Comparison of ENCODE assay signal across 1 cellular context in the genomic region with DNA sequence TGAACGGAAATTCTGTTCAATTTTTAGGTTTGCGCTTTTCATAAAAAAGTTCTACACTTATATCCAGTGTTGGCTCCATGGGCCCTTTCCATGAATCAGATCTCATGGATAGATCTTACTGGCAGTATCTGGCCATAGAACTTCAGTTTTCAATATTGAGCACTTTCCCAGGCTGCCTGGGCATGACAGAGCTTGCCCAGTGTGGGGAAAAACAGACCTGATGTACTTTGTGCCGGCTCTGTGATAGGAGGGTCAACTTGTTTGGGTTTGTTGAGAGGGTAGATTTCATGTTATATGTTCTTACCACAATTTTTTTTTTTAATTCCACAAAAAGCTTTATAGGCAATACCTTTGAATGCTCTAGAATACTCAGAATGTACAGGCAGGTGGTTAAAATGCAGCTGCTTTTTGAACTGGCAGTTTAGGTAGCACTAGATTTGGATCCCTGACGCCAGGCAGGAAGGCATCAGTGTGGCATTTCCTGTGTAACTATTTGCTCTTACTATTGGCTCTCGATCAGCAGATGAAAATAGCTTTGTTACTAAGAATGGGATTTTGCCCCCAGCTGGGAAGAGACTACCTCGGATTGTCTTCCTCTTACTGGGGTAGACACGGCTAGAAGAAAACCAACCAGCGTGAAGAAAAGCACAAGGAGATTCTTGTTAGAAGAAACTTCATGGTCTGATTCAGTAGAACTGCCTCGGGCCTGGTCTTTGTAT.
TF ChIP-seq lines count a peak whose summit lies in the region.

No MANE protein-coding gene starts in this region.

TF ChIP-seq in H1, 55 proteins besides CTCF, POLR2A, EP300 and RAD21 (continued from another document):
- TF ChIP-seq, protein P1, sequence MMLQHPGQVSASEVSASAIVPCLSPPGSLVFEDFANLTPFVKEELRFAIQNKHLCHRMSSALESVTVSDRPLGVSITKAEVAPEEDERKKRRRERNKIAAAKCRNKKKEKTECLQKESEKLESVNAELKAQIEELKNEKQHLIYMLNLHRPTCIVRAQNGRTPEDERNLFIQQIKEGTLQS (IDR thresholded peaks at IDR 0.05; ENCODE audit: insufficient read depth, low read depth, low read length), result no peak
